Comparison of ENCODE assay signal across 1 cellular context in genomic region chr5:96384353-96384752, GRCh38.
TF ChIP-seq lines count a peak whose summit lies in the region.

No MANE protein-coding gene starts in this region.

TF ChIP-seq in GM23338, 12 proteins besides CTCF, POLR2A, EP300 and RAD21 (continued from another document):
- TF ChIP-seq, protein P1, sequence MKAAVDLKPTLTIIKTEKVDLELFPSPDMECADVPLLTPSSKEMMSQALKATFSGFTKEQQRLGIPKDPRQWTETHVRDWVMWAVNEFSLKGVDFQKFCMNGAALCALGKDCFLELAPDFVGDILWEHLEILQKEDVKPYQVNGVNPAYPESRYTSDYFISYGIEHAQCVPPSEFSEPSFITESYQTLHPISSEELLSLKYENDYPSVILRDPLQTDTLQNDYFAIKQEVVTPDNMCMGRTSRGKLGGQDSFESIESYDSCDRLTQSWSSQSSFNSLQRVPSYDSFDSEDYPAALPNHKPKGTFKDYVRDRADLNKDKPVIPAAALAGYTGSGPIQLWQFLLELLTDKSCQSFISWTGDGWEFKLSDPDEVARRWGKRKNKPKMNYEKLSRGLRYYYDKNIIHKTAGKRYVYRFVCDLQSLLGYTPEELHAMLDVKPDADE (IDR thresholded peaks at IDR 0.05): no peak
- TF ChIP-seq EZH2phosphoT487 (IDR thresholded peaks at IDR 0.05; ENCODE audit: unreplicated experiment): no peak
- no peak for TF ChIP-seq POLR2AphosphoS5 (IDR thresholded peaks at IDR 0.05; ENCODE audit: low read depth)
- TF ChIP-seq CREB1 (CRISPR knock-in tag; IDR thresholded peaks at IDR 0.05; ENCODE audit: low read depth): no peak
- TF ChIP-seq ZNF462 (CRISPR knock-in tag; IDR thresholded peaks at IDR 0.05): no peak
- TF ChIP-seq NANOG (IDR thresholded peaks at IDR 0.05; ENCODE audit: borderline replicate concordance): no peak
- TF ChIP-seq ZNF331 (CRISPR knock-in tag; IDR thresholded peaks at IDR 0.05; ENCODE audit: low read depth): no peak
- TF ChIP-seq ZNF114 (CRISPR knock-in tag; IDR thresholded peaks at IDR 0.05): no peak
- TF ChIP-seq EZH2 (IDR thresholded peaks at IDR 0.05; ENCODE audit: low read depth, unreplicated experiment): no peak
